1 cellular context compared by ENCODE assay signal in genomic region chr22:38110008-38110862, GRCh38.
TF ChIP-seq lines count a peak whose summit lies in the region.

Gene BAIAP2L2 (minus strand): TSS chr22:38110684. CDS start chr22:38110525, 159 bp downstream.

TF ChIP-seq in HepG2, 621 proteins besides CTCF, POLR2A, EP300 and RAD21 (continued from another document and continues in another):
- TF ChIP-seq HNRNPLL (IDR thresholded peaks at IDR 0.05; ENCODE audit: low read depth, low read length, poor library complexity, severe bottlenecking) (no peak), ZNF784 (CRISPR knock-in tag; IDR thresholded peaks at IDR 0.05; ENCODE audit: borderline replicate concordance) (no peak), ZNF556 (CRISPR knock-in tag; IDR thresholded peaks at IDR 0.05; ENCODE audit: borderline replicate concordance) (no peak), ZMYM2 (CRISPR knock-in tag; IDR thresholded peaks at IDR 0.05) (no peak), SATB2 (CRISPR knock-in tag; IDR thresholded peaks at IDR 0.05) (no peak), ETV6 (CRISPR knock-in tag; conservative IDR thresholded peaks at IDR 0.05) (no peak), MYPOP (CRISPR knock-in tag; IDR thresholded peaks at IDR 0.05) (no peak), NKX3-1 (CRISPR knock-in tag; IDR thresholded peaks at IDR 0.05) (no peak), CREB1 (IDR thresholded peaks at IDR 0.05) (no peak), CREB1 (CRISPR knock-in tag; IDR thresholded peaks at IDR 0.05) (no peak), ADNP (CRISPR knock-in tag; IDR thresholded peaks at IDR 0.05) (no peak), ZSCAN9 (CRISPR knock-in tag; IDR thresholded peaks at IDR 0.05; ENCODE audit: borderline replicate concordance) (0 out of 2 replicates have a peak, but pooled peaks have one; percentile 13), KLF6 (CRISPR knock-in tag; IDR thresholded peaks at IDR 0.05) (no peak; the same call in 1 of the 2 replicates), NCOA2 (CRISPR knock-in tag; IDR thresholded peaks at IDR 0.05) (peak; percentile 35; the same call in 1 of the 2 replicates), GPN1 (CRISPR knock-in tag; IDR thresholded peaks at IDR 0.05; ENCODE audit: borderline replicate concordance) (no peak; the same call in 1 of the 2 replicates), NR0B2 (CRISPR knock-in tag; IDR thresholded peaks at IDR 0.05) (no peak), MED1 (CRISPR knock-in tag; IDR thresholded peaks at IDR 0.05) (0 out of 2 replicates have a peak, but pooled peaks have one; percentile 46), FIP1L1 (IDR thresholded peaks at IDR 0.05; ENCODE audit: borderline replicate concordance, insufficient read depth, low read depth, low read length) (no peak), DZIP1 (CRISPR knock-in tag; IDR thresholded peaks at IDR 0.05) (no peak), CSRNP1 (CRISPR knock-in tag; IDR thresholded peaks at IDR 0.05) (no peak), GATAD2A (CRISPR knock-in tag; IDR thresholded peaks at IDR 0.05) (0 out of 2 replicates have a peak, but pooled peaks have one; percentile 21), ZNF33B (CRISPR knock-in tag; IDR thresholded peaks at IDR 0.05) (no peak), TGIF2 (CRISPR knock-in tag; IDR thresholded peaks at IDR 0.05) (no peak), MLLT10 (CRISPR knock-in tag; IDR thresholded peaks at IDR 0.05) (no peak), ZSCAN31 (CRISPR knock-in tag; IDR thresholded peaks at IDR 0.05; ENCODE audit: low read depth) (no peak), NR2F6 (IDR thresholded peaks at IDR 0.05) (no peak), NR2F6 (CRISPR knock-in tag; IDR thresholded peaks at IDR 0.05) (peak; percentile 52; the same call in 1 of the 2 replicates), JUN (CRISPR knock-in tag; IDR thresholded peaks at IDR 0.05) (no peak), ZNF232 (CRISPR knock-in tag; IDR thresholded peaks at IDR 0.05; ENCODE audit: borderline replicate concordance) (no peak), ZNF333 (CRISPR knock-in tag; IDR thresholded peaks at IDR 0.05; ENCODE audit: borderline replicate concordance) (no peak), ZNF343 (CRISPR knock-in tag; IDR thresholded peaks at IDR 0.05) (0 out of 2 replicates have a peak, but pooled peaks have one; percentile 52), POLR2G (IDR thresholded peaks at IDR 0.05; ENCODE audit: low read depth, low read length) (peak; percentile 64; the same call in 1 of the 2 replicates), IRF9 (CRISPR knock-in tag; IDR thresholded peaks at IDR 0.05; ENCODE audit: borderline replicate concordance) (no peak), ZNF646 (CRISPR knock-in tag; IDR thresholded peaks at IDR 0.05) (no peak), SP1 (IDR thresholded peaks at IDR 0.05) (no peak), SP1 (CRISPR knock-in tag; IDR thresholded peaks at IDR 0.05) (no peak), ZNF878 (CRISPR knock-in tag; IDR thresholded peaks at IDR 0.05) (no peak), ZHX1 (CRISPR knock-in tag; IDR thresholded peaks at IDR 0.05; ENCODE audit: low read depth) (0 out of 2 replicates have a peak, but pooled peaks have one; percentile 21), ZNF713 (CRISPR knock-in tag; IDR thresholded peaks at IDR 0.05) (no peak), ZNF274 (CRISPR knock-in tag; IDR thresholded peaks at IDR 0.05) (no peak), ZFP90 (CRISPR knock-in tag; IDR thresholded peaks at IDR 0.05; ENCODE audit: borderline replicate concordance) (no peak), TBL1XR1 (IDR thresholded peaks at IDR 0.05; ENCODE audit: borderline replicate concordance, low read length, partially characterized antibody) (no peak), KDM1A (CRISPR knock-in tag; IDR thresholded peaks at IDR 0.05) (no peak), EEA1 (CRISPR knock-in tag; IDR thresholded peaks at IDR 0.05; ENCODE audit: borderline replicate concordance) (no peak), MEF2D (CRISPR knock-in tag; IDR thresholded peaks at IDR 0.05) (0 out of 2 replicates have a peak, but pooled peaks have one; percentile 22), KLF13 (CRISPR knock-in tag; IDR thresholded peaks at IDR 0.05) (no peak)
